ENCODE assay signal across 9 cellular contexts in the genomic region with DNA sequence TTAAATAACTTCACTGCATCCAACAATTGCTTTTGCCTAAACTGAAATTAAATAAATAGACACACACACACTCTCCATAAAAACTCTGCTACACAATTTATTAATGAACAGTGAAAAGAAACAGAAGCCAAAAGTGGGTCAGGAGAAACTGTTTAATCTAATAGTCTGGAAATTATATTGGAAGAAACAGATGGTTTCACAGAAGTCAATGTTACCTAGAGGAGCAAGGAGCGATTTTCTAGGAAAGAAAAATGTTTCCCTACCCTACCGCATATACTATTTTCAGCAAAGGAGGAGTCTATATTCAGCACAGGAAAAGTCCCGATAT. TPM values are rescaled to one million over a fixed set of nuclear protein-coding genes. Genes with fewer than 3 reads are reported as not detected.
DNase-seq lines count a peak whose midpoint lies in the region; ATAC-seq and TF ChIP-seq lines count a peak whose summit lies in the region.
"Had no signal": no experiment of that assay in that cellular context is flagged by ENCODE, and none has a peak within 500 bp of the region (broad histone marks: within the 10 kb centered on the region; RNA-seq: fewer than 3 reads in every experiment).

No MANE protein-coding gene starts in this region.

- H3K9me3 Mint-ChIP-seq in HFFc6: no peaks in the 10 kb centered on the region
- H3K9me3 Mint-ChIP-seq in natural killer cell treated with Interleukin-12 subunit alpha and Interleukin-12 subunit beta and Interleukin-15 and Interleukin-18, amount 100 ng/mL, for 72 hours: no peaks in the 10 kb centered on the region
- no peaks in the 10 kb centered on the region for H3K9me3 Mint-ChIP-seq in endothelial cell (ENCODE audit: unreplicated experiment)

- peaks cover 28 to 63% (median 38%) of the 10 kb centered on the region in 10 experiments for H3K4me1 ChIP-seq in BLaER1 treated with 17β-estradiol and CSF1 and Interleukin-3, amounts not matched to agents 10 nM and 100 nM
- peaks cover 9 to 38% of the 10 kb centered on the region in 2 donors for H3K4me1 ChIP-seq in ascending aorta
- H3K4me1 ChIP-seq: prostate gland had no signal

- H3K27me3 Mint-ChIP-seq in HFFc6 (ENCODE audit: insufficient read depth) (no peaks in the 10 kb centered on the region), endothelial cell (ENCODE audit: unreplicated experiment) (peaks cover 7% of the 10 kb centered on the region)
- H3K27me3 Mint-ChIP-seq in natural killer cell treated with Interleukin-12 subunit alpha and Interleukin-12 subunit beta and Interleukin-15 and Interleukin-18, amount 100 ng/mL, for 72 hours: no peaks in the 10 kb centered on the region

- H3K4me3 Mint-ChIP-seq in HFFc6 (peak overlapping the region; percentile 48), endothelial cell (ENCODE audit: unreplicated experiment) (no peak overlapping the region)
- peak overlapping the region; percentile 55 for H3K4me3 Mint-ChIP-seq in natural killer cell treated with Interleukin-12 subunit alpha and Interleukin-12 subunit beta and Interleukin-15 and Interleukin-18, amount 100 ng/mL, for 72 hours

- peaks cover 53 to 89% (median 74%) of the 10 kb centered on the region in 11 experiments for H3K36me3 ChIP-seq in BLaER1 treated with 17β-estradiol and CSF1 and Interleukin-3, amounts not matched to agents 10 nM and 100 nM
- peaks cover 0 to 4% of the 10 kb centered on the region in 2 donors for H3K36me3 ChIP-seq in ascending aorta
- peaks cover 2% of the 10 kb centered on the region for H3K36me3 ChIP-seq in MG63
- H3K36me3 ChIP-seq: prostate gland had no signal

- TF ChIP-seq CTCF in HFFc6 (IDR thresholded peaks at IDR 0.05) (no peak), ascending aorta (IDR thresholded peaks at IDR 0.05) (no peak), endothelial cell (IDR thresholded peaks at IDR 0.05; ENCODE audit: unreplicated experiment) (no peak)

- peak overlapping the region; percentile 56 to 84 (median 70) for H3K4me2 ChIP-seq in BLaER1 treated with 17β-estradiol and CSF1 and Interleukin-3, amounts not matched to agents 10 nM and 100 nM

- peaks cover 6 to 39% (median 33%) of the 10 kb centered on the region in 11 experiments; a peak in 20 of 22 replicates for H3K9me3 ChIP-seq in BLaER1 treated with 17β-estradiol and CSF1 and Interleukin-3, amounts not matched to agents 10 nM and 100 nM (replicated peaks in 1 of 11)
- H3K9me3 ChIP-seq in ascending aorta (no peaks in the 10 kb centered on the region), MG63 (no peaks in the 10 kb centered on the region; the same call in 1 of the 2 replicates)
- H3K9me3 ChIP-seq: prostate gland had no signal

- peak overlapping the region in 10 of 11 experiments; percentile 12 to 68 (median 44); a peak in 16 of 22 replicates for H3K27ac ChIP-seq in BLaER1 treated with 17β-estradiol and CSF1 and Interleukin-3, amounts not matched to agents 10 nM and 100 nM
- peak overlapping the region; percentile 5 to 78 for H3K27ac ChIP-seq in ascending aorta
- H3K27ac ChIP-seq: prostate gland had no signal

- peaks cover 97% of the 10 kb centered on the region for H3K4me1 Mint-ChIP-seq in HFFc6 (ENCODE audit: low read depth)
- H3K4me1 Mint-ChIP-seq in natural killer cell treated with Interleukin-12 subunit alpha and Interleukin-12 subunit beta and Interleukin-15 and Interleukin-18, amount 100 ng/mL, for 72 hours (ENCODE audit: low read depth in 2 of 2): peaks cover 64% of the 10 kb centered on the region in 2 donors
- H3K4me1 Mint-ChIP-seq in endothelial cell (ENCODE audit: unreplicated experiment): peaks cover 19% of the 10 kb centered on the region

- no peak for ATAC-seq in natural killer cell treated with Interleukin-12 subunit alpha and Interleukin-12 subunit beta and Interleukin-15 and Interleukin-18, amount 100 ng/mL, for 72 hours

- DNase-seq in HFFc6 (no peak), ascending aorta (ENCODE audit: low spot score in 2 of 2) (no peak), endothelial cell (ENCODE audit: low spot score) (no peak), MG63 (no peak), SKM-1 treated with dmso at 0.1 percent for 144 hours (lab: John Stamatoyannopoulos, UW; ENCODE audit: unreplicated experiment) (no peak), HK-2 (ENCODE audit: unreplicated experiment) (no peak)
- DNase-seq in natural killer cell treated with Interleukin-12 subunit alpha and Interleukin-12 subunit beta and Interleukin-15 and Interleukin-18, amount 100 ng/mL, for 72 hours (ENCODE audit: low spot score): no peak

- intact Hi-C loops in ascending aorta (cut with DNase I): no loop called here

- no peak overlapping the region for H3K4me3 ChIP-seq in BLaER1 treated with 17β-estradiol and CSF1 and Interleukin-3, amounts not matched to agents 10 nM and 100 nM
- H3K4me3 ChIP-seq in ascending aorta (peak overlapping the region in 1 of 2 donors; percentile 23), MG63 (no peak overlapping the region)
- H3K4me3 ChIP-seq: prostate gland had no signal

- H3K27ac Mint-ChIP-seq in HFFc6 (peak overlapping the region; percentile 52), endothelial cell (ENCODE audit: unreplicated experiment) (no peak overlapping the region)
- peak overlapping the region; percentile 72 to 91 for H3K27ac Mint-ChIP-seq in natural killer cell treated with Interleukin-12 subunit alpha and Interleukin-12 subunit beta and Interleukin-15 and Interleukin-18, amount 100 ng/mL, for 72 hours

- H3K36me3 Mint-ChIP-seq in HFFc6 (ENCODE audit: low read depth) (peaks cover 23% of the 10 kb centered on the region), endothelial cell (ENCODE audit: low read depth, unreplicated experiment) (peaks cover 30% of the 10 kb centered on the region)
- peaks cover 10% of the 10 kb centered on the region for H3K36me3 Mint-ChIP-seq in natural killer cell treated with Interleukin-12 subunit alpha and Interleukin-12 subunit beta and Interleukin-15 and Interleukin-18, amount 100 ng/mL, for 72 hours

- H3K27me3 ChIP-seq in BLaER1 treated with 17β-estradiol and CSF1 and Interleukin-3, amounts not matched to agents 10 nM and 100 nM: no peaks in the 10 kb centered on the region
- H3K27me3 ChIP-seq in ascending aorta: no peaks in the 10 kb centered on the region
- H3K27me3 ChIP-seq in MG63: no peaks in the 10 kb centered on the region

- H4K20me1 ChIP-seq in BLaER1 treated with 17β-estradiol and CSF1 and Interleukin-3, amounts not matched to agents 10 nM and 100 nM: peaks cover 0 to 80% (median 45%) of the 10 kb centered on the region in 11 experiments; a peak in 14 of 22 replicates

- H3K9ac ChIP-seq in BLaER1 treated with 17β-estradiol and CSF1 and Interleukin-3, amounts not matched to agents 10 nM and 100 nM: peak overlapping the region in 2 of 11 experiments; percentile 20; a peak in 2 of 22 replicates

RNA-seq across cellular contexts. Expression of a gene that starts 32.0 kb away (rescaled TPM):
- 10 to 100 TPM; 53.4 to 62.4 (median 57.4) TPM for total RNA-seq in HFFc6 (2021; fragmentation: NEBNext Ultra II Directional; extraction: Animal tissue kit (Norgen Biotek cat#: 25700))
- total RNA-seq in ascending aorta (72.6 TPM), endothelial cell (ENCODE audit: unreplicated experiment) (41.8 TPM)
- total RNA-seq in natural killer cell treated with Interleukin-12 subunit alpha and Interleukin-12 subunit beta and Interleukin-15 and Interleukin-18, amount 100 ng/mL, for 72 hours: 100 to 1,000 TPM; 194 to 201 TPM
- 42.1 and 44.1 TPM in 2 replicates for total RNA-seq in MG63 (2014; rRNA removed; shearing (Covaris generic); ENCODE audit: low replicate concordance)
